18 cellular contexts compared by ENCODE assay signal in genomic region chr12:103905730-103906349, GRCh38. TPM values are rescaled to one million over a fixed set of nuclear protein-coding genes. Genes with fewer than 3 reads are reported as not detected.
DNase-seq lines count a peak whose midpoint lies in the region; ATAC-seq and TF ChIP-seq lines count a peak whose summit lies in the region.
"Had no signal": no experiment of that assay in that cellular context is flagged by ENCODE, and none has a peak within 500 bp of the region (broad histone marks: within the 10 kb centered on the region; RNA-seq: fewer than 3 reads in every experiment).

No MANE protein-coding gene starts in this region.

- H4K20me1 ChIP-seq in mammary epithelial cell (ENCODE audit: insufficient read depth, low read length), result no peaks in the 10 kb centered on the region

- H3K79me2 ChIP-seq in mammary epithelial cell (ENCODE audit: insufficient read depth, low read length) (no peaks in the 10 kb centered on the region), trophoblast cell (ENCODE audit: control insufficient read depth, insufficient read depth, low read length, poor library complexity) (no peaks in the 10 kb centered on the region)

- BruUV-seq in mammary epithelial cell (replicated peaks; lab: Mats Ljungman, UMichigan), result no TSS peak

- H2AFZ ChIP-seq in mammary epithelial cell (ENCODE audit: low read depth, low read length) (peak overlapping the region; percentile 87), trophoblast cell (ENCODE audit: insufficient read depth, low read length, poor library complexity) (no peak overlapping the region)

- peak overlapping the region; percentile 17 for H3K4me2 ChIP-seq in mammary epithelial cell (ENCODE audit: insufficient read depth, low read depth, low read length)
- H3K4me2 ChIP-seq in trophoblast cell (ENCODE audit: low read length), result no peak overlapping the region

- no peak overlapping the region for H3K14ac ChIP-seq in trophoblast cell (ENCODE audit: low read length)

- no peaks in the 10 kb centered on the region for H3K36me3 Mint-ChIP-seq in activated naive CD4-positive, alpha-beta T cell treated with anti-CD3 and anti-CD28 coated beads, Interleukin-2, amount 10 ng/mL, durations not matched to agents 7 days and 5 days
- H3K36me3 Mint-ChIP-seq in stimulated activated memory B cell treated with anti-CD40 and anti-IgM and Interleukin-4, amounts not matched to agents 10 μg/mL and 1 μg/mL and 100 μg/mL, for 72 hours, result peaks cover 14% of the 10 kb centered on the region

- dilution Hi-C loops in mammary epithelial cell (cut with HindIII; ENCODE audit: low sequenced_read_pairs), result no loop called here

- peaks cover 45% of the 10 kb centered on the region for H3K4me1 Mint-ChIP-seq in activated naive CD4-positive, alpha-beta T cell treated with anti-CD3 and anti-CD28 coated beads, Interleukin-2, amount 10 ng/mL, durations not matched to agents 7 days and 5 days
- peaks cover 14% of the 10 kb centered on the region for H3K4me1 Mint-ChIP-seq in stimulated activated memory B cell treated with anti-CD40 and anti-IgM and Interleukin-4, amounts not matched to agents 10 μg/mL and 1 μg/mL and 100 μg/mL, for 72 hours

- no peak for TF ChIP-seq CTCF in mammary epithelial cell (conservative IDR thresholded peaks at IDR 0.05 in 1 of 2, IDR thresholded peaks at IDR 0.05 in 1 of 2; ENCODE audit: extremely low read depth in 1 of 2, insufficient read depth in 1 of 2, low read depth in 1 of 2, low read length in 2 of 2)

- no peak overlapping the region for H3K4ac ChIP-seq in trophoblast cell (ENCODE audit: low read depth, low read length)

- H4K12ac ChIP-seq in trophoblast cell (ENCODE audit: low read depth, low read length), result no peak overlapping the region

- no peak overlapping the region for H3K23ac ChIP-seq in trophoblast cell (ENCODE audit: low read length)

- H3K9ac ChIP-seq in mammary epithelial cell (ENCODE audit: insufficient read depth, low read length), result no peak overlapping the region
- no peak overlapping the region for H3K9ac ChIP-seq in trophoblast cell (ENCODE audit: low read length)

- H3K9me3 ChIP-seq in mammary epithelial cell (replicated peaks; ENCODE audit: insufficient read depth, low read length) (no peaks in the 10 kb centered on the region), trophoblast cell (ENCODE audit: insufficient read depth, low read depth, low read length) (no peaks in the 10 kb centered on the region)
- H3K9me3 ChIP-seq: tibial nerve had no signal

- H3K27me3 ChIP-seq in mammary epithelial cell (ENCODE audit: insufficient read depth, low read length), result no peaks in the 10 kb centered on the region
- no peaks in the 10 kb centered on the region for H3K27me3 ChIP-seq in trophoblast cell (ENCODE audit: insufficient read depth, low read length)
- H3K27me3 ChIP-seq: tibial nerve had no signal

- no peak overlapping the region for H2BK12ac ChIP-seq in trophoblast cell (ENCODE audit: low read length)

- H2BK120ac ChIP-seq in trophoblast cell (ENCODE audit: insufficient read depth, low read length, poor library complexity), result no peak overlapping the region

- peak overlapping the region; percentile 33 for H3K27ac ChIP-seq in mammary epithelial cell (ENCODE audit: insufficient read depth, low read depth, low read length)
- H3K27ac ChIP-seq in trophoblast cell (ENCODE audit: low read depth, low read length), result no peak overlapping the region
- H3K27ac ChIP-seq: tibial nerve had no signal

- H2BK5ac ChIP-seq in trophoblast cell (ENCODE audit: low read depth, low read length, poor library complexity), result no peak overlapping the region

- WGBS in mammary epithelial cell (ENCODE audit: low coverage, missing lambda C conversion rate), result 7% methylated on average over 3 of the region's 4 CpGs
- WGBS in trophoblast cell (ENCODE audit: extremely low coverage, insufficient coverage, insufficient read length), result no CpG with 5 or more reads among the region's 4 CpGs

- no peak for DNase-seq in activated naive CD4-positive, alpha-beta T cell treated with anti-CD3 and anti-CD28 coated beads, Interleukin-2, amount 10 ng/mL, durations not matched to agents 7 days and 5 days
- DNase-seq in activated naive CD4-positive, alpha-beta T cell (lab: John Stamatoyannopoulos, UW), result no peak
- DNase-seq in NCI-H69 (lab: John Stamatoyannopoulos, UW) (peak; percentile 8), mammary epithelial cell (peak; percentile 83), NCI-H774 (lab: John Stamatoyannopoulos, UW) (no peak), medulla oblongata (ENCODE audit: extremely low spot score) (no peak), trophoblast cell (no peak)
- DNase-seq: activated CD8-positive, alpha-beta memory T cell treated with anti-CD3 and anti-CD28 coated beads, Interleukin-2, amount 50 U/mL, for 48 hours; anterior cingulate cortex; foreskin melanocyte; GDM1; NCI-H2029; NCI-H526; stimulated activated CD4-positive, alpha-beta T cell treated with anti-CD3 and anti-CD28 coated beads, Interleukin-4, amount 100 ng/mL, for 24 hours; stimulated activated CD8-positive, alpha-beta memory T cell treated with anti-CD3 and anti-CD28 coated beads, Interleukin-4, amount 100 ng/mL, for 48 hours had no signal

- H4K91ac ChIP-seq in trophoblast cell (ENCODE audit: low read depth, low read length), result no peak overlapping the region

- ATAC-seq in stimulated activated memory B cell treated with anti-CD40 and anti-IgM and Interleukin-4, amounts not matched to agents 10 μg/mL and 1 μg/mL and 100 μg/mL, for 72 hours, result no peak
- ATAC-seq: Panc1 had no signal

- no peaks in the 10 kb centered on the region for H3K79me1 ChIP-seq in trophoblast cell (ENCODE audit: low read length)

- H3K27me3 Mint-ChIP-seq in activated naive CD4-positive, alpha-beta T cell treated with anti-CD3 and anti-CD28 coated beads, Interleukin-2, amount 10 ng/mL, durations not matched to agents 7 days and 5 days, result no peaks in the 10 kb centered on the region
- no peaks in the 10 kb centered on the region for H3K27me3 Mint-ChIP-seq in stimulated activated memory B cell treated with anti-CD40 and anti-IgM and Interleukin-4, amounts not matched to agents 10 μg/mL and 1 μg/mL and 100 μg/mL, for 72 hours

- H3K4me3 ChIP-seq in mammary epithelial cell (replicated peaks in 1 of 3; ENCODE audit: insufficient read depth in 1 of 3, low read depth in 2 of 3, low read length in 3 of 3) (no peak overlapping the region), trophoblast cell (ENCODE audit: low read depth, low read length) (no peak overlapping the region)
- H3K4me3 ChIP-seq: tibial nerve had no signal

- CTCF ChIA-PET in activated naive CD4-positive, alpha-beta T cell treated with anti-CD3 and anti-CD28 coated beads, Interleukin-2, amount 10 ng/mL, durations not matched to agents 7 days and 5 days (lab: Charles Lee), result no interaction called here
- CTCF ChIA-PET in mammary epithelial cell (lab: Charles Lee; ENCODE audit: low non-redundant PET), result no interaction called here

- peaks cover 7% of the 10 kb centered on the region for H3K9me3 Mint-ChIP-seq in activated naive CD4-positive, alpha-beta T cell treated with anti-CD3 and anti-CD28 coated beads, Interleukin-2, amount 10 ng/mL, durations not matched to agents 7 days and 5 days
- H3K9me3 Mint-ChIP-seq in stimulated activated memory B cell treated with anti-CD40 and anti-IgM and Interleukin-4, amounts not matched to agents 10 μg/mL and 1 μg/mL and 100 μg/mL, for 72 hours, result peaks cover 6% of the 10 kb centered on the region

- no peak overlapping the region for H3K4me3 Mint-ChIP-seq in activated naive CD4-positive, alpha-beta T cell treated with anti-CD3 and anti-CD28 coated beads, Interleukin-2, amount 10 ng/mL, durations not matched to agents 7 days and 5 days
- no peak overlapping the region for H3K4me3 Mint-ChIP-seq in stimulated activated memory B cell treated with anti-CD40 and anti-IgM and Interleukin-4, amounts not matched to agents 10 μg/mL and 1 μg/mL and 100 μg/mL, for 72 hours

- H3K4me1 ChIP-seq in mammary epithelial cell (ENCODE audit: insufficient read depth, low read length), result peaks cover 27% of the 10 kb centered on the region
- H3K4me1 ChIP-seq in trophoblast cell (ENCODE audit: control insufficient read depth in 1 of 2, insufficient read depth in 2 of 2, low read length in 2 of 2), result peaks cover 4 to 5% of the 10 kb centered on the region in 2 experiments
- H3K4me1 ChIP-seq: tibial nerve had no signal

- no peaks in the 10 kb centered on the region for H3K36me3 ChIP-seq in mammary epithelial cell (ENCODE audit: insufficient read depth, low read length)
- no peaks in the 10 kb centered on the region for H3K36me3 ChIP-seq in trophoblast cell (ENCODE audit: control insufficient read depth in 1 of 2, insufficient read depth in 2 of 2, low read length in 2 of 2)
- H3K36me3 ChIP-seq: tibial nerve had no signal

- no peak overlapping the region for H2AK5ac ChIP-seq in trophoblast cell (ENCODE audit: low read length)

- intact Hi-C loops in mammary epithelial cell (cut with micrococcal nuclease), result loop anchor here (2.0 kb wide), 1 partner anchor 21 kb away; no protein-coding TSS in a partner anchor

- peak overlapping the region; percentile 40 for H3K27ac Mint-ChIP-seq in activated naive CD4-positive, alpha-beta T cell treated with anti-CD3 and anti-CD28 coated beads, Interleukin-2, amount 10 ng/mL, durations not matched to agents 7 days and 5 days
- peak overlapping the region; percentile 80 for H3K27ac Mint-ChIP-seq in stimulated activated memory B cell treated with anti-CD40 and anti-IgM and Interleukin-4, amounts not matched to agents 10 μg/mL and 1 μg/mL and 100 μg/mL, for 72 hours

- no peak overlapping the region for H4K8ac ChIP-seq in trophoblast cell (ENCODE audit: low read depth, low read length)

- in situ Hi-C loops in mammary epithelial cell (cut with MboI; ENCODE audit: low sequenced_read_pairs in 2 of 2), result no loop called here

- no peak overlapping the region for H3K18ac ChIP-seq in trophoblast cell (ENCODE audit: low read length)

RNA-seq across cellular contexts. Expression of gene HSP90B1, which starts 24.4 kb away (rescaled TPM):
- 100 to 1,000 TPM; 357 to 921 TPM for total RNA-seq in mammary epithelial cell
- 425 TPM for polyA plus RNA-seq in mammary epithelial cell
- polyA minus RNA-seq in mammary epithelial cell, result 179 TPM
- polyA plus RNA-seq in trophoblast cell (2013), result 923 and 954 TPM in 2 replicates

RNA-seq across cellular contexts. Expression of gene TDG, which starts 59.8 kb away (rescaled TPM):
- 10 to 100 TPM; 27.3 to 42.0 TPM for total RNA-seq in mammary epithelial cell
- 14.3 TPM for polyA plus RNA-seq in mammary epithelial cell
- polyA minus RNA-seq in mammary epithelial cell, result 6.7 TPM
- polyA plus RNA-seq in trophoblast cell (2013), result 61.8 and 64.6 TPM in 2 replicates

Comparison
In these comparisons a context has a peak if more than half of its experiments do, and no peak if none do; other contexts are left out.
1. DNase-seq: peak in NCI-H69 (single experiment) and mammary epithelial cell (single experiment); none in activated naive CD4-positive, alpha-beta T cell treated with anti-CD3 and anti-CD28 coated beads, Interleukin-2, amount 10 ng/mL, durations not matched to agents 7 days and 5 days (single experiment), activated naive CD4-positive, alpha-beta T cell (0 of 4), NCI-H774 (single experiment), medulla oblongata (single experiment) and trophoblast cell (0 of 2).